Comparison of ENCODE assay signal across 14 cellular contexts in the genomic region with DNA sequence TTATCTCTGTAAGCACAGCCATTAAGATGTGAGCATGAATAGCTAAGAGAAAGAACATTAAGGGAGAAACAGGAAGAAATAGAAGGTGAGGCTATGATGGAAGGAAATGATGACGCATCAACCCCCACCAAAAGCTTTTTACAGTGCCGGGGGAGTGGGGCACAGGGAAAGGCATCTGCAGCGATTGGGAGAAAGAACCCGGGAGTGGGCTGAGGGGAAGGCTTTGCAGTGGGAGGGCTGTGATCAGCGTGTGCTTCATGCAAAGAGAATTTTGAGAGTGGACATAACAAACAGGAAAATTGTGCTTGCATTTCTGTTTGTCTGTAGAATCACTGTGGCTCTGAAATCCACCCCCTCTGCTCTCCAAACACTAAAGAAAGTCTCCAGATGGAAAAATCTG.
DNase-seq lines count a peak whose midpoint lies in the region; ATAC-seq and TF ChIP-seq lines count a peak whose summit lies in the region.
"Had no signal": no experiment of that assay in that cellular context is flagged by ENCODE, and none has a peak within 500 bp of the region (broad histone marks: within the 10 kb centered on the region; RNA-seq: fewer than 3 reads in every experiment).

No MANE protein-coding gene starts in this region.

- TF ChIP-seq CTCF in Caco-2 (IDR thresholded peaks at IDR 0.05; ENCODE audit: insufficient read depth in 1 of 2, low read depth in 1 of 2, low read length in 1 of 2, severe bottlenecking in 1 of 2, unreplicated experiment in 1 of 2) (no peak), fibroblast of pulmonary artery (IDR thresholded peaks at IDR 0.05; ENCODE audit: low read length, missing control alignments) (no peak)

- H3K4me3 Mint-ChIP-seq in Caco-2 (ENCODE audit: unreplicated experiment) = no peak overlapping the region
- H3K4me3 Mint-ChIP-seq in activated naive CD8-positive, alpha-beta T cell treated with anti-CD3 and anti-CD28 coated beads, Interleukin-2, amount 10 ng/mL, durations not matched to agents 7 days and 5 days = peak overlapping the region; percentile 43
- H3K4me3 Mint-ChIP-seq: H9 had no signal

- POLR2A ChIA-PET in Caco-2 (lab: Charles Lee) = no interaction called here
- POLR2A ChIA-PET in activated naive CD8-positive, alpha-beta T cell treated with anti-CD3 and anti-CD28 coated beads, Interleukin-2, amount 10 ng/mL, durations not matched to agents 7 days and 5 days (lab: Charles Lee) = no interaction called here

- no peak for DNase-seq in Caco-2
- no peak for DNase-seq in activated naive CD8-positive, alpha-beta T cell treated with anti-CD3 and anti-CD28 coated beads, Interleukin-2, amount 10 ng/mL, durations not matched to agents 7 days and 5 days
- peak; percentile 74 for DNase-seq in fibroblast of pulmonary artery (ENCODE audit: low read depth)
- peak; percentile 73 for DNase-seq in skeletal muscle cell (ENCODE audit: low read depth)
- no peak for DNase-seq in NCI-H1105 (lab: John Stamatoyannopoulos, UW)
- DNase-seq: activated CD4-positive, alpha-beta T cell treated with anti-CD3 and anti-CD28 coated beads, Interleukin-2, amount 50 U/mL, for 1 hour; DMS 273 treated with DMSO at 0.1 percent for 48 hours; H9; NCI-H187; RPMI8226 had no signal

- H3K9me3 ChIP-seq in Caco-2 = no peaks in the 10 kb centered on the region
- H3K9me3 ChIP-seq: ovary had no signal

- peaks cover 49% of the 10 kb centered on the region for H3K4me1 Mint-ChIP-seq in Caco-2 (ENCODE audit: low read depth, unreplicated experiment)
- H3K4me1 Mint-ChIP-seq in activated naive CD8-positive, alpha-beta T cell treated with anti-CD3 and anti-CD28 coated beads, Interleukin-2, amount 10 ng/mL, durations not matched to agents 7 days and 5 days = peaks cover 12% of the 10 kb centered on the region

- H3K27me3 Mint-ChIP-seq in Caco-2 (ENCODE audit: insufficient read depth, unreplicated experiment) = no peaks in the 10 kb centered on the region
- peaks cover 5% of the 10 kb centered on the region for H3K27me3 Mint-ChIP-seq in activated naive CD8-positive, alpha-beta T cell treated with anti-CD3 and anti-CD28 coated beads, Interleukin-2, amount 10 ng/mL, durations not matched to agents 7 days and 5 days

- H3K27me3 ChIP-seq in Caco-2 (replicated peaks; ENCODE audit: control insufficient read depth, insufficient read depth, low read length) = no peaks in the 10 kb centered on the region
- H3K27me3 ChIP-seq: ovary had no signal

- peak; percentile 45 for ATAC-seq in activated naive CD8-positive, alpha-beta T cell treated with anti-CD3 and anti-CD28 coated beads, Interleukin-2, amount 10 ng/mL, durations not matched to agents 7 days and 5 days (ENCODE audit: low read depth)
- ATAC-seq in GM21526 (IDR thresholded peaks at IDR 0.05; ENCODE audit: low FRiP score, unreplicated experiment) = no peak
- ATAC-seq in HG02852 (IDR thresholded peaks at IDR 0.05; ENCODE audit: unreplicated experiment) = no peak
- no peak for ATAC-seq in HG03025 (IDR thresholded peaks at IDR 0.05; ENCODE audit: low FRiP score, unreplicated experiment)

- intact Hi-C loops in Caco-2 (cut with micrococcal nuclease; ENCODE audit: unreplicated experiment) = loop anchor here (5.0 kb wide), 1 partner anchor 200 kb away; no protein-coding TSS in a partner anchor

- H3K4me3 ChIP-seq in Caco-2 (ENCODE audit: low read depth, low read length) = no peak overlapping the region
- no peak overlapping the region for H3K4me3 ChIP-seq in fibroblast of pulmonary artery (replicated peaks; ENCODE audit: low read depth, low read length)
- H3K4me3 ChIP-seq in skeletal muscle cell (ENCODE audit: low read depth, low read length) = peak overlapping the region; percentile 9
- H3K4me3 ChIP-seq: ovary had no signal

- CTCF ChIA-PET in Caco-2 (lab: Charles Lee) = interaction anchor here (1.2 kb wide), 1 partner anchor 24 kb away, joined by 5 read pairs; no protein-coding TSS in a partner anchor

- no peaks in the 10 kb centered on the region for H3K36me3 Mint-ChIP-seq in Caco-2 (ENCODE audit: insufficient read depth, unreplicated experiment)
- no peaks in the 10 kb centered on the region for H3K36me3 Mint-ChIP-seq in activated naive CD8-positive, alpha-beta T cell treated with anti-CD3 and anti-CD28 coated beads, Interleukin-2, amount 10 ng/mL, durations not matched to agents 7 days and 5 days

- no TSS peak for BruUV-seq in Caco-2 (replicated peaks; lab: Mats Ljungman, UMichigan)

- no peaks in the 10 kb centered on the region for H3K9me3 Mint-ChIP-seq in Caco-2 (ENCODE audit: unreplicated experiment)
- H3K9me3 Mint-ChIP-seq in activated naive CD8-positive, alpha-beta T cell treated with anti-CD3 and anti-CD28 coated beads, Interleukin-2, amount 10 ng/mL, durations not matched to agents 7 days and 5 days = no peaks in the 10 kb centered on the region
- H3K9me3 Mint-ChIP-seq: H9 had no signal

- peak overlapping the region; percentile 96 for H3K27ac Mint-ChIP-seq in Caco-2 (ENCODE audit: unreplicated experiment)
- peak overlapping the region; percentile 68 for H3K27ac Mint-ChIP-seq in activated naive CD8-positive, alpha-beta T cell treated with anti-CD3 and anti-CD28 coated beads, Interleukin-2, amount 10 ng/mL, durations not matched to agents 7 days and 5 days
- H3K27ac Mint-ChIP-seq: H9 had no signal

- peaks cover 61% of the 10 kb centered on the region for H3K4me1 ChIP-seq in Caco-2

- no peaks in the 10 kb centered on the region; the same call in 1 of the 2 replicates for H3K36me3 ChIP-seq in Caco-2 (ENCODE audit: control insufficient read depth, insufficient read depth, low read length)
- H3K36me3 ChIP-seq: ovary had no signal

Comparison
In these comparisons a context has a peak if more than half of its experiments do, and no peak if none do; other contexts are left out.
1. DNase-seq: peak in fibroblast of pulmonary artery (single experiment) and skeletal muscle cell (single experiment); none in Caco-2 (0 of 2), activated naive CD8-positive, alpha-beta T cell treated with anti-CD3 and anti-CD28 coated beads, Interleukin-2, amount 10 ng/mL, durations not matched to agents 7 days and 5 days (single experiment) and NCI-H1105 (single experiment).